In the genomic region with DNA sequence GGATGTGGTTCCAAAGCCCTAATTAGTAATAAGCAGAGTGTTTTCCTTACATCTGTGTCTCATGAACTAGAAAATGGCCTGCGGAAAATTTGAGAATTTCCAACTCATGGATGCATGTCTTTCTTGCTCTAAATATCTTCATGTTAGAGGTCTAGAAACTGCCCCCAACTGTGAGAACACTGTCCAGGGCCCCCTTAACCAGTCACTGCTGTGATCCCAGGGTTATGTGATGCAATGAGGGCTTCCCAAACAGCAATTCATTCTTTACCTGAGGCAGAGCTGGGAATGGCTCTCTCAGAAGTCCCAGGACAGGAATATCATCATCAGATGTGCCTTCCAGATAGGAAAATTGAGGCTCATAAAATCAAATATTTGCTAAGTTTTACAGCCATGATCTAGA, we compare ENCODE assay signal across 28 cellular contexts. TPM values are rescaled to one million over a fixed set of nuclear protein-coding genes. Genes with fewer than 3 reads are reported as not detected.
"Had no signal": no experiment of that assay in that cellular context is flagged by ENCODE, and none has a peak within 500 bp of the region (broad histone marks: within the 10 kb centered on the region; RNA-seq: fewer than 3 reads in every experiment).

No MANE protein-coding gene starts in this region.

- ATAC-seq: activated CD4-positive, CD25-positive, alpha-beta regulatory T cell treated with anti-CD3 and anti-CD28 coated beads, Interleukin-2, amount 50 U/mL, for 24 hours; activated CD8-positive, alpha-beta T cell treated with anti-CD3 and anti-CD28 coated beads for 36 hours; activated naive CD8-positive, alpha-beta T cell treated with anti-CD3 and anti-CD28 coated beads, Interleukin-2, amount 50 U/mL, for 24 hours; body of pancreas; foreskin keratinocyte; gastrocnemius medialis; heart left ventricle; T-helper 17 cell had no signal

- H3K9me3 ChIP-seq: adrenal gland, body of pancreas, colonic mucosa, esophagus muscularis mucosa, gastrocnemius medialis had no signal

- H3K36me3 ChIP-seq: adrenal gland, colonic mucosa, esophagus muscularis mucosa, gastrocnemius medialis, heart left ventricle, WERI-Rb-1 had no signal

- H3K27me3 ChIP-seq: adrenal gland, body of pancreas, colonic mucosa, esophagus muscularis mucosa, foreskin keratinocyte, gastrocnemius medialis, heart left ventricle had no signal

- H3K27ac ChIP-seq: adrenal gland, body of pancreas, colonic mucosa, esophagus muscularis mucosa, foreskin keratinocyte, gastrocnemius medialis, heart left ventricle, WERI-Rb-1 had no signal

- H3K4me1 ChIP-seq: adrenal gland, body of pancreas, colonic mucosa, esophagus muscularis mucosa, gastrocnemius medialis, heart left ventricle had no signal

- H3K4me3 ChIP-seq: adrenal gland, body of pancreas, colonic mucosa, esophagus muscularis mucosa, gastrocnemius medialis, heart left ventricle had no signal

- DNase-seq: activated B cell treated with CpG ODN at 0.5 μM for 24 hours; activated CD4-positive, alpha-beta T cell treated with anti-CD3 and anti-CD28 coated beads for 48 hours; activated CD4-positive, alpha-beta T cell treated with anti-CD3 and anti-CD28 coated beads, Interleukin-2, amount 50 U/mL, for 1 hour; activated CD4-positive, alpha-beta T cell treated with anti-CD3 and anti-CD28 coated beads, Interleukin-2, amount 50 U/mL, for 48 hours; activated CD8-positive, alpha-beta memory T cell treated with anti-CD3 and anti-CD28 coated beads for 24 hours; activated CD8-positive, alpha-beta T cell treated with anti-CD3 and anti-CD28 coated beads for 36 hours; activated effector memory CD4-positive, alpha-beta T cell treated with anti-CD3 and anti-CD28 coated beads, Interleukin-2, amount 50 U/mL, for 16 hours; activated naive CD4-positive, alpha-beta T cell treated with anti-CD3 and anti-CD28 coated beads for 36 hours; activated naive CD8-positive, alpha-beta T cell treated with anti-CD3 and anti-CD28 coated beads for 36 hours; activated naive CD8-positive, alpha-beta T cell treated with anti-CD3 and anti-CD28 coated beads, Interleukin-2, amount 50 U/mL, for 24 hours; activated T-cell treated with anti-CD3 and anti-CD28 coated beads, Interleukin-2, amount 50 U/mL, for 48 hours; adrenal gland; amygdala; aorta; body of pancreas; caudate nucleus; colonic mucosa; effector CD8-positive, alpha-beta T cell; erythroblast; foreskin keratinocyte; gastrocnemius medialis; glutamatergic neuron; heart left ventricle; T-helper 17 cell; T1000; WERI-Rb-1 had no signal

RNA-seq across cellular contexts. Expression of a gene that starts 8.2 kb away (rescaled TPM):
- polyA plus RNA-seq: foreskin keratinocyte, heart left ventricle had no signal
